Comparison of ENCODE assay signal across 8 cellular contexts in genomic region chr2:218271487-218271797, GRCh38. TPM values are rescaled to one million over a fixed set of nuclear protein-coding genes. Genes with fewer than 3 reads are reported as not detected.
DNase-seq lines count a peak whose midpoint lies in the region; ATAC-seq, FAIRE-seq and TF ChIP-seq lines count a peak whose summit lies in the region.

No MANE protein-coding gene starts in this region.

- POLR2A ChIA-PET in AG04449 (lab: Yijun Ruan, JAX), result interaction anchor here (1.2 to 2.5 kb wide), 3 partner anchors 12 to 125 kb away, joined by 3 to 13 read pairs (median 6); no protein-coding TSS in a partner anchor
- POLR2A ChIA-PET in naive thymus-derived CD4-positive, alpha-beta T cell (lab: Charles Lee), result interaction anchor here (1.0 to 9.0 kb wide), 10 partner anchors 8 to 128 kb away, joined by 3 to 125 read pairs (median 14); partner anchors contain the start of genes CATIP, CTDSP1 and TMBIM1

- peaks cover 13 to 46% (median 17%) of the 10 kb centered on the region in 3 experiments for H3K36me3 ChIP-seq in naive thymus-derived CD4-positive, alpha-beta T cell (ENCODE audit: control insufficient read depth in 2 of 3, insufficient read depth in 3 of 3, low read length in 3 of 3)

- peak overlapping the region; percentile 71 for H3K27ac ChIP-seq in naive thymus-derived CD4-positive, alpha-beta T cell (ENCODE audit: low read depth, low read length)

- intact Hi-C loops in naive thymus-derived CD4-positive, alpha-beta T cell (cut with micrococcal nuclease), result loop anchor here (2.0 to 10.0 kb wide), 7 partner anchors 51 to 1859 kb away; partner anchors contain the start of genes CHPF (in 1 of the 2), CNPPD1 (in 1 of the 2), GMPPA (in 1 of the 2) and RETREG2 (in 1 of the 2)

- peaks cover 30 to 57% (median 48%) of the 10 kb centered on the region in 7 donors for H3K4me1 Mint-ChIP-seq in naive thymus-derived CD4-positive, alpha-beta T cell

- H3K4me3 Mint-ChIP-seq in naive thymus-derived CD4-positive, alpha-beta T cell, result peak overlapping the region; percentile 84 to 99 (median 93)

- DNase-seq in AG04449 (ENCODE audit: low read depth, low spot score), result no peak
- no peak for DNase-seq in Jurkat, Clone E6-1 (ENCODE audit: low read depth, low spot score)
- no peak for DNase-seq in choroid plexus epithelial cell (ENCODE audit: low read depth)
- no peak for DNase-seq in naive thymus-derived CD4-positive, alpha-beta T cell
- no peak for DNase-seq in NCI-H1694 treated with DMSO at 0.1 percent for 48 hours (lab: John Stamatoyannopoulos, UW)
- DNase-seq in GM12891 (ENCODE audit: insufficient read length, low spot score), result no peak
- DNase-seq in NCI-H82 treated with DMSO at 0.1 percent for 48 hours (lab: John Stamatoyannopoulos, UW; ENCODE audit: unreplicated experiment), result no peak

- no peak for ATAC-seq in naive thymus-derived CD4-positive, alpha-beta T cell
- ATAC-seq in GM19023 (IDR thresholded peaks at IDR 0.05; ENCODE audit: unreplicated experiment), result no peak

- TF ChIP-seq POLR2A in GM12891 (IDR thresholded peaks at IDR 0.05; ENCODE audit: low read depth, low read length), result no peak

- TF ChIP-seq CTCF in AG04449 (IDR thresholded peaks at IDR 0.05; ENCODE audit: insufficient read depth, low read length, missing control alignments) (no peak), choroid plexus epithelial cell (conservative IDR thresholded peaks at IDR 0.05; ENCODE audit: low read depth, low read length) (no peak)

- peak overlapping the region in 7 of 9 donors; percentile 4 to 94 (median 82) for H3K27ac Mint-ChIP-seq in naive thymus-derived CD4-positive, alpha-beta T cell

- H3K4me1 ChIP-seq in naive thymus-derived CD4-positive, alpha-beta T cell (ENCODE audit: control insufficient read depth in 2 of 2, insufficient read depth in 2 of 2, low read length in 2 of 2), result peaks cover 27 to 30% of the 10 kb centered on the region in 2 donors

- CTCF ChIA-PET in AG04449 (lab: Yijun Ruan, JAX), result interaction anchor here (0.9 to 10.0 kb wide), 28 partner anchors 9 to 376 kb away, joined by 3 to 193 read pairs (median 6); partner anchors contain the start of genes CATIP, GPBAR1 and TMBIM1
- CTCF ChIA-PET in naive thymus-derived CD4-positive, alpha-beta T cell (lab: Charles Lee), result interaction anchor here (0.6 to 9.4 kb wide), 16 partner anchors 12 to 195 kb away, joined by 3 to 188 read pairs (median 4); partner anchors contain the start of genes CATIP and TMBIM1

- FAIRE-seq in GM12891 (lab: Jason Lieb, UNC), result no peak

- H3K9me3 ChIP-seq in naive thymus-derived CD4-positive, alpha-beta T cell (ENCODE audit: control insufficient read depth in 2 of 3, low read length in 3 of 3), result no peaks in the 10 kb centered on the region

- peaks cover 0 to 29% (median 10%) of the 10 kb centered on the region in 5 donors for H3K36me3 Mint-ChIP-seq in naive thymus-derived CD4-positive, alpha-beta T cell

- H3K4me3 ChIP-seq in AG04449 (ENCODE audit: low read depth, low read length), result peak overlapping the region; percentile 97
- peak overlapping the region; percentile 95 for H3K4me3 ChIP-seq in Jurkat, Clone E6-1 (ENCODE audit: low read length)
- H3K4me3 ChIP-seq in choroid plexus epithelial cell (ENCODE audit: low read depth, low read length), result peak overlapping the region; percentile 94
- H3K4me3 ChIP-seq in naive thymus-derived CD4-positive, alpha-beta T cell (ENCODE audit: low read length), result no peak overlapping the region

- no peaks in the 10 kb centered on the region for H3K27me3 Mint-ChIP-seq in naive thymus-derived CD4-positive, alpha-beta T cell

- peaks cover 0 to 4% (median 0%) of the 10 kb centered on the region in 11 donors for H3K9me3 Mint-ChIP-seq in naive thymus-derived CD4-positive, alpha-beta T cell

- no peaks in the 10 kb centered on the region for H3K27me3 ChIP-seq in naive thymus-derived CD4-positive, alpha-beta T cell (ENCODE audit: control insufficient read depth in 2 of 2, insufficient read depth in 2 of 2, low read length in 2 of 2)

TF ChIP-seq in GM12891, 5 proteins besides CTCF, POLR2A, EP300 and RAD21:
- TF ChIP-seq POLR2AphosphoS5 (IDR thresholded peaks at IDR 0.05; ENCODE audit: low read depth, low read length) (no peak), POU2F2 (IDR thresholded peaks at IDR 0.05; ENCODE audit: low read depth, low read length) (no peak), TAF1 (IDR thresholded peaks at IDR 0.05; ENCODE audit: low read depth, low read length) (no peak), SPI1 (IDR thresholded peaks at IDR 0.05; ENCODE audit: low read depth, low read length) (no peak), PAX5 (IDR thresholded peaks at IDR 0.05; ENCODE audit: insufficient read depth, low read length, severe bottlenecking) (no peak)

RNA-seq across cellular contexts. Expression of gene PNKD, which starts 1.1 kb away (rescaled TPM):
- 52.3 TPM for polyA plus RNA-seq in Jurkat, Clone E6-1 (2012; ENCODE audit: insufficient read depth, insufficient read length)
- 10 to 100 TPM; 18.5 to 38.4 (median 25.2) TPM for total RNA-seq in naive thymus-derived CD4-positive, alpha-beta T cell
- polyA plus RNA-seq in naive thymus-derived CD4-positive, alpha-beta T cell, result 100 to 1,000 TPM in 1 of 2 donors, 10 to 100 TPM in 1; 92.2 to 108 TPM
- 42.6 TPM for polyA plus RNA-seq in GM12891 (2012; ENCODE audit: low read depth, missing spikeins)

RNA-seq across cellular contexts. Expression of gene AAMP, which starts 1.5 kb away (rescaled TPM):
- 145 TPM for polyA plus RNA-seq in Jurkat, Clone E6-1 (2012; ENCODE audit: insufficient read depth, insufficient read length)
- total RNA-seq in naive thymus-derived CD4-positive, alpha-beta T cell, result 10 to 100 TPM; 54.1 to 67.0 (median 61.2) TPM
- 100 to 1,000 TPM in 1 of 2 donors, 10 to 100 TPM in 1; 98.6 to 108 TPM for polyA plus RNA-seq in naive thymus-derived CD4-positive, alpha-beta T cell
- polyA plus RNA-seq in GM12891 (2012; ENCODE audit: low read depth, missing spikeins), result 59.1 TPM

RNA-seq across cellular contexts. Expression of gene GPBAR1, which starts 10.6 kb away (rescaled TPM):
- not detected for polyA plus RNA-seq in Jurkat, Clone E6-1 (2012; ENCODE audit: insufficient read depth, insufficient read length)
- 10 to 100 TPM in 1 of 5 experiments, 1 to 10 TPM in 3, under 1 TPM in 1; 0.80 to 12.9 (median 1.9) TPM for total RNA-seq in naive thymus-derived CD4-positive, alpha-beta T cell
- under 1 TPM; 0.15 to 0.27 TPM for polyA plus RNA-seq in naive thymus-derived CD4-positive, alpha-beta T cell
- 0.22 TPM for polyA plus RNA-seq in GM12891 (2012; ENCODE audit: low read depth, missing spikeins)

RNA-seq across cellular contexts. Expression of gene TMBIM1, which starts 20.9 kb away (rescaled TPM):
- polyA plus RNA-seq in Jurkat, Clone E6-1 (2012; ENCODE audit: insufficient read depth, insufficient read length), result 15.8 TPM
- total RNA-seq in naive thymus-derived CD4-positive, alpha-beta T cell, result 100 to 1,000 TPM in 2 of 5 experiments, 10 to 100 TPM in 3; 51.7 to 112 (median 83.8) TPM
- polyA plus RNA-seq in naive thymus-derived CD4-positive, alpha-beta T cell, result 100 to 1,000 TPM in 1 of 2 donors, 10 to 100 TPM in 1; 92.4 to 115 TPM
- 37.9 TPM for polyA plus RNA-seq in GM12891 (2012; ENCODE audit: low read depth, missing spikeins)

RNA-seq across cellular contexts. Expression of gene ARPC2, which starts 54.5 kb away (rescaled TPM):
- 511 TPM for polyA plus RNA-seq in Jurkat, Clone E6-1 (2012; ENCODE audit: insufficient read depth, insufficient read length)
- total RNA-seq in naive thymus-derived CD4-positive, alpha-beta T cell, result 100 to 1,000 TPM; 330 to 694 (median 368) TPM
- 100 to 1,000 TPM; 628 to 638 TPM for polyA plus RNA-seq in naive thymus-derived CD4-positive, alpha-beta T cell
- 389 TPM for polyA plus RNA-seq in GM12891 (2012; ENCODE audit: low read depth, missing spikeins)
